ENCODE assay signal across 15 cellular contexts in genomic region chr7:107933386-107934013, GRCh38. TPM values are rescaled to one million over a fixed set of nuclear protein-coding genes. Genes with fewer than 3 reads are reported as not detected.
DNase-seq lines count a peak whose midpoint lies in the region; ATAC-seq and TF ChIP-seq lines count a peak whose summit lies in the region.
"Had no signal": no experiment of that assay in that cellular context is flagged by ENCODE, and none has a peak within 500 bp of the region (broad histone marks: within the 10 kb centered on the region; RNA-seq: fewer than 3 reads in every experiment).

No MANE protein-coding gene starts in this region.

- H3K27me3 ChIP-seq in left ventricle myocardium inferior (ENCODE audit: low read depth) (no peaks in the 10 kb centered on the region), right atrium auricular region (no peaks in the 10 kb centered on the region), uterus (no peaks in the 10 kb centered on the region), ovary (no peaks in the 10 kb centered on the region)
- H3K27me3 ChIP-seq: body of pancreas had no signal

- peaks cover 10% of the 10 kb centered on the region for H3K36me3 Mint-ChIP-seq in central memory CD8-positive, alpha-beta T cell (ENCODE audit: insufficient read depth)
- peaks cover 50% of the 10 kb centered on the region for H3K36me3 Mint-ChIP-seq in mesothelial cell of epicardium

- DNase-seq in left ventricle myocardium inferior = no peak
- DNase-seq in right atrium auricular region (ENCODE audit: low spot score) = no peak
- no peak for DNase-seq in central memory CD8-positive, alpha-beta T cell (ENCODE audit: low spot score in 2 of 2)
- no peak for DNase-seq in mesothelial cell of epicardium (ENCODE audit: low spot score in 2 of 2, unreplicated experiment in 2 of 2)
- DNase-seq in uterus = no peak
- DNase-seq in ovary = no peak
- no peak for DNase-seq in stimulated activated CD4-positive, alpha-beta T cell treated with anti-CD3 and anti-CD28 coated beads, Interleukin-15, amount 100 ng/mL, for 24 hours
- DNase-seq: activated CD8-positive, alpha-beta memory T cell treated with anti-CD3 and anti-CD28 coated beads for 24 hours; activated gamma-delta T cell treated with Interleukin-2 at 50 U/mL for 16 hours; body of pancreas; NCI-H524; RPMI8226; stimulated activated CD4-positive, alpha-beta T cell treated with anti-CD3 and anti-CD28 coated beads, Interleukin-1b, Interleukin-23, amount 100 ng/mL, for 48 hours had no signal

- no peaks in the 10 kb centered on the region for H3K9me3 ChIP-seq in left ventricle myocardium inferior (replicated peaks)
- no peaks in the 10 kb centered on the region for H3K9me3 ChIP-seq in right atrium auricular region
- H3K9me3 ChIP-seq in uterus = no peaks in the 10 kb centered on the region
- H3K9me3 ChIP-seq in ovary = no peaks in the 10 kb centered on the region
- H3K9me3 ChIP-seq: body of pancreas had no signal

- peaks cover 53% of the 10 kb centered on the region for H3K4me1 ChIP-seq in left ventricle myocardium inferior
- peaks cover 0 to 8% of the 10 kb centered on the region in 2 donors for H3K4me1 ChIP-seq in right atrium auricular region
- H3K4me1 ChIP-seq in uterus = peaks cover 6 to 27% of the 10 kb centered on the region in 2 donors
- peaks cover under 1% of the 10 kb centered on the region for H3K4me1 ChIP-seq in ovary (ENCODE audit: insufficient read depth)
- H3K4me1 ChIP-seq: body of pancreas had no signal

- TF ChIP-seq EP300 in ovary (IDR thresholded peaks at IDR 0.05) = no peak

- intact Hi-C loops in left ventricle myocardium inferior (cut with micrococcal nuclease) (no loop called here), uterus (cut with DNase I; ENCODE audit: low total_unique reads) (no loop called here), ovary (cut with DNase I) (no loop called here)

- H3K4me1 Mint-ChIP-seq in central memory CD8-positive, alpha-beta T cell = no peaks in the 10 kb centered on the region
- peaks cover 50% of the 10 kb centered on the region for H3K4me1 Mint-ChIP-seq in mesothelial cell of epicardium

- TF ChIP-seq POLR2A in uterus (IDR thresholded peaks at IDR 0.05) = no peak
- no peak for TF ChIP-seq POLR2A in ovary (IDR thresholded peaks at IDR 0.05)

- H3K27me3 Mint-ChIP-seq in central memory CD8-positive, alpha-beta T cell = no peaks in the 10 kb centered on the region
- no peaks in the 10 kb centered on the region for H3K27me3 Mint-ChIP-seq in mesothelial cell of epicardium (ENCODE audit: low read depth)
- H3K27me3 Mint-ChIP-seq: IgD-negative memory B cell had no signal

- H3K27ac ChIP-seq in left ventricle myocardium inferior (replicated peaks) (peak overlapping the region; percentile 34), right atrium auricular region (peak overlapping the region in 1 of 2 donors; percentile 18), uterus (peak overlapping the region; percentile 75 to 79), ovary (no peak overlapping the region)
- H3K27ac ChIP-seq: body of pancreas had no signal

- no peaks in the 10 kb centered on the region for H3K9me3 Mint-ChIP-seq in central memory CD8-positive, alpha-beta T cell
- H3K9me3 Mint-ChIP-seq in mesothelial cell of epicardium = no peaks in the 10 kb centered on the region
- H3K9me3 Mint-ChIP-seq: IgD-negative memory B cell had no signal

- peak overlapping the region; percentile 56 for H3K27ac Mint-ChIP-seq in central memory CD8-positive, alpha-beta T cell (ENCODE audit: low read depth)
- H3K27ac Mint-ChIP-seq in mesothelial cell of epicardium = peak overlapping the region; percentile 79

- H3K4me3 ChIP-seq in left ventricle myocardium inferior (no peak overlapping the region), right atrium auricular region (no peak overlapping the region), uterus (no peak overlapping the region), ovary (no peak overlapping the region)
- H3K4me3 ChIP-seq: body of pancreas had no signal

- WGBS in ovary, 3 donors = 24 to 28% (median 26%) methylated on average over 6 of the region's 6 CpGs

- no peak for ATAC-seq in central memory CD8-positive, alpha-beta T cell (replicated peaks; ENCODE audit: extremely low read depth, poor library complexity, severe bottlenecking)
- ATAC-seq in HG03521 (IDR thresholded peaks at IDR 0.05; ENCODE audit: unreplicated experiment) = no peak
- ATAC-seq: body of pancreas had no signal

- no peak for TF ChIP-seq CTCF in left ventricle myocardium inferior (IDR thresholded peaks at IDR 0.05; ENCODE audit: borderline replicate concordance)
- no peak for TF ChIP-seq CTCF in right atrium auricular region (IDR thresholded peaks at IDR 0.05)
- no peak for TF ChIP-seq CTCF in mesothelial cell of epicardium (IDR thresholded peaks at IDR 0.05; ENCODE audit: unreplicated experiment)
- no peak for TF ChIP-seq CTCF in uterus (IDR thresholded peaks at IDR 0.05)
- TF ChIP-seq CTCF in ovary (IDR thresholded peaks at IDR 0.05) = no peak

- H3K36me3 ChIP-seq in left ventricle myocardium inferior = peaks cover 73% of the 10 kb centered on the region
- peaks cover 67% of the 10 kb centered on the region for H3K36me3 ChIP-seq in right atrium auricular region
- H3K36me3 ChIP-seq in uterus = no peaks in the 10 kb centered on the region
- no peaks in the 10 kb centered on the region for H3K36me3 ChIP-seq in ovary

- no peak overlapping the region for H3K4me3 Mint-ChIP-seq in central memory CD8-positive, alpha-beta T cell
- H3K4me3 Mint-ChIP-seq in mesothelial cell of epicardium = no peak overlapping the region
- H3K4me3 Mint-ChIP-seq: IgD-negative memory B cell had no signal

RNA-seq across cellular contexts. Expression of gene DLD, which starts 42.5 kb away (rescaled TPM):
- total RNA-seq in left ventricle myocardium inferior (342 TPM), right atrium auricular region (100 to 1,000 TPM in 1 of 2 donors, 10 to 100 TPM in 1; 52.9 to 153 TPM), mesothelial cell of epicardium (58.3 to 61.5 TPM (median 61.4 TPM) in 3 replicates), uterus (100 to 1,000 TPM in 1 of 4 donors, 10 to 100 TPM in 3; 50.2 to 127 (median 64.3) TPM), ovary (10 to 100 TPM; 35.4 to 72.1 (median 49.7) TPM)
- polyA plus RNA-seq in ovary = 10 to 100 TPM; 41.1 to 92.9 TPM

Comparison
In these comparisons a context has a peak if more than half of its experiments do, and no peak if none do; other contexts are left out.
1. H3K27ac ChIP-seq: peak in left ventricle myocardium inferior (single experiment) and uterus (2 of 2); none in ovary (0 of 2).